14 cellular contexts compared by ENCODE assay signal in genomic region chr6:109478222-109478805, GRCh38. TPM values are rescaled to one million over a fixed set of nuclear protein-coding genes. Genes with fewer than 3 reads are reported as not detected.
DNase-seq lines count a peak whose midpoint lies in the region; ATAC-seq, FAIRE-seq and TF ChIP-seq lines count a peak whose summit lies in the region.
"Had no signal": no experiment of that assay in that cellular context is flagged by ENCODE, and none has a peak within 500 bp of the region (broad histone marks: within the 10 kb centered on the region; RNA-seq: fewer than 3 reads in every experiment).

No MANE protein-coding gene starts in this region.

- dilution Hi-C loops in keratinocyte (cut with MboI; ENCODE audit: extremely low pct_ligation_motif_present, low sequenced_read_pairs): no loop called here

- peaks cover 62 to 71% of the 10 kb centered on the region in 2 donors for H3K36me3 Mint-ChIP-seq in activated naive CD4-positive, alpha-beta T cell treated with anti-CD3 and anti-CD28 coated beads, Interleukin-2, amount 50 U/mL, for 72 hours

- no peak overlapping the region for H3K9ac ChIP-seq in keratinocyte (ENCODE audit: control insufficient read depth, extremely low read depth, insufficient read depth, low read length)

- peaks cover 16 to 31% of the 10 kb centered on the region in 2 experiments for H3K36me3 ChIP-seq in keratinocyte (ENCODE audit: control insufficient read depth in 2 of 2, extremely low read depth in 1 of 2, insufficient read depth in 2 of 2, low read length in 2 of 2)
- peaks cover 76% of the 10 kb centered on the region for H3K36me3 ChIP-seq in MG63

- H4K20me1 ChIP-seq in keratinocyte (ENCODE audit: control insufficient read depth, extremely low read depth, insufficient read depth, low read length): peaks cover 3% of the 10 kb centered on the region

- ATAC-seq in activated naive CD4-positive, alpha-beta T cell treated with anti-CD3 and anti-CD28 coated beads, Interleukin-2, amount 50 U/mL, for 72 hours: no peak
- no peak for ATAC-seq in GM18907 (IDR thresholded peaks at IDR 0.05; ENCODE audit: unreplicated experiment)
- ATAC-seq: gastrocnemius medialis had no signal

- peaks cover 3% of the 10 kb centered on the region for H3K9me1 ChIP-seq in keratinocyte (ENCODE audit: control insufficient read depth, extremely low read depth, insufficient read depth, low read length)

- no peaks in the 10 kb centered on the region for H3K9me3 Mint-ChIP-seq in activated naive CD4-positive, alpha-beta T cell treated with anti-CD3 and anti-CD28 coated beads, Interleukin-2, amount 50 U/mL, for 72 hours

- H2AFZ ChIP-seq in keratinocyte (ENCODE audit: control insufficient read depth, low read length): no peak overlapping the region

- H3K27ac ChIP-seq in keratinocyte (ENCODE audit: control insufficient read depth, insufficient read depth, low read length): no peak overlapping the region
- H3K27ac ChIP-seq: gastrocnemius medialis, transverse colon had no signal

- H3K27ac Mint-ChIP-seq in activated naive CD4-positive, alpha-beta T cell treated with anti-CD3 and anti-CD28 coated beads, Interleukin-2, amount 50 U/mL, for 72 hours: peak overlapping the region; percentile 67 to 83

- H3K4me3 ChIP-seq in GM12864 (ENCODE audit: low read depth, low read length) (peak overlapping the region; percentile 21; the same call in 1 of the 2 replicates), keratinocyte (ENCODE audit: control insufficient read depth in 2 of 3, extremely low read depth in 1 of 3, insufficient read depth in 2 of 3, low read depth in 1 of 3, low read length in 3 of 3) (no peak overlapping the region), MG63 (no peak overlapping the region)
- H3K4me3 ChIP-seq: gastrocnemius medialis had no signal

- peaks cover 26% of the 10 kb centered on the region for H3K4me1 ChIP-seq in keratinocyte (ENCODE audit: control insufficient read depth, extremely low read depth, insufficient read depth, low read length)

- no peaks in the 10 kb centered on the region for H3K27me3 ChIP-seq in keratinocyte (ENCODE audit: control insufficient read depth, extremely low read depth, insufficient read depth, low read length)
- H3K27me3 ChIP-seq in MG63: no peaks in the 10 kb centered on the region
- H3K27me3 ChIP-seq: gastrocnemius medialis, transverse colon had no signal

- TF ChIP-seq CTCF in AG09319 (IDR thresholded peaks at IDR 0.05; ENCODE audit: low read depth, low read length) (no peak), GM12864 (IDR thresholded peaks at IDR 0.05; ENCODE audit: low read depth, low read length, missing control alignments) (no peak), keratinocyte (optimal IDR thresholded peaks at IDR 0.05 in 1 of 3, IDR thresholded peaks at IDR 0.05 in 1 of 3, conservative IDR thresholded peaks at IDR 0.05 in 1 of 3; ENCODE audit: extremely low read depth in 1 of 3, insufficient read depth in 2 of 3, low read length in 3 of 3) (no peak)

- H3K9me3 ChIP-seq in keratinocyte (ENCODE audit: control insufficient read depth, low read depth, low read length) (no peaks in the 10 kb centered on the region), MG63 (no peaks in the 10 kb centered on the region)
- H3K9me3 ChIP-seq: gastrocnemius medialis, transverse colon had no signal

- FAIRE-seq in keratinocyte (lab: Jason Lieb, UNC): no peak
- FAIRE-seq: TTC549 had no signal

- peak overlapping the region; percentile 10 for H3K4me2 ChIP-seq in keratinocyte (ENCODE audit: control insufficient read depth, extremely low read depth, insufficient read depth, low read depth, low read length)

- peaks cover 53% of the 10 kb centered on the region for H3K79me2 ChIP-seq in keratinocyte (ENCODE audit: control insufficient read depth, insufficient read depth, low read length)

- DNase-seq in AG09319 (ENCODE audit: extremely low read depth, low read depth) (peak; percentile 44), GM12864 (ENCODE audit: low read depth) (no peak), keratinocyte (ENCODE audit: low read depth, low spot score) (no peak), MG63 (no peak), DMS153 (lab: John Stamatoyannopoulos, UW) (no peak), SKM-1 treated with dmso at 0.1 percent for 144 hours (lab: John Stamatoyannopoulos, UW; ENCODE audit: unreplicated experiment) (no peak)
- DNase-seq in activated naive CD4-positive, alpha-beta T cell treated with anti-CD3 and anti-CD28 coated beads, Interleukin-2, amount 50 U/mL, for 72 hours (ENCODE audit: low spot score in 2 of 2): no peak
- DNase-seq: gastrocnemius medialis; KBM-7; NCI-H526; stimulated activated CD4-positive, alpha-beta T cell treated with anti-CD3 and anti-CD28 coated beads, Interleukin-2, amount 100 ng/mL, for 48 hours; transverse colon had no signal

RNA-seq across cellular contexts. Expression of gene ZBTB24, which starts 4.7 kb away (rescaled TPM):
- total RNA-seq in activated naive CD4-positive, alpha-beta T cell treated with anti-CD3 and anti-CD28 coated beads, Interleukin-2, amount 50 U/mL, for 72 hours: 10 to 100 TPM; 10.8 to 11.5 TPM
- 3.0 to 5.1 TPM (median 4.6 TPM) in 3 replicates for polyA plus RNA-seq in keratinocyte
- 2.9 TPM for polyA plus RNA-seq in keratinocyte (2011; ENCODE audit: low read depth)
- 2.2 and 3.6 TPM in 2 replicates for polyA plus RNA-seq in keratinocyte (2011; cell fraction: cytosol; rRNA removed)
- 4.8 and 5.5 TPM in 2 replicates for polyA plus RNA-seq in keratinocyte (2011; cell fraction: nucleus; rRNA removed)
- polyA plus RNA-seq in keratinocyte (2012; ENCODE audit: low replicate concordance): 2.1 and 5.5 TPM in 2 replicates
- polyA minus RNA-seq in keratinocyte: 3.9 to 6.4 TPM (median 6.2 TPM) in 3 replicates
- polyA minus RNA-seq in keratinocyte (2011; cell fraction: cytosol; rRNA and poly(A)+ RNA removed): 3.6 TPM
- polyA minus RNA-seq in keratinocyte (2011; cell fraction: nucleus; rRNA and poly(A)+ RNA removed): 3.5 and 6.9 TPM in 2 replicates
- total RNA-seq in MG63 (2014; rRNA removed; shearing (Covaris generic); ENCODE audit: low replicate concordance): 6.0 and 9.8 TPM in 2 replicates

RNA-seq across cellular contexts. Expression of gene MICAL1, which starts 22.7 kb away (rescaled TPM):
- 10 to 100 TPM; 32.9 to 45.7 TPM for total RNA-seq in activated naive CD4-positive, alpha-beta T cell treated with anti-CD3 and anti-CD28 coated beads, Interleukin-2, amount 50 U/mL, for 72 hours
- polyA plus RNA-seq in keratinocyte: 25.6 to 37.6 TPM (median 29.8 TPM) in 3 replicates
- polyA plus RNA-seq in keratinocyte (2011; ENCODE audit: low read depth): 7.4 TPM
- polyA plus RNA-seq in keratinocyte (2011; cell fraction: cytosol; rRNA removed): 11.6 and 19.6 TPM in 2 replicates
- 145 and 157 TPM in 2 replicates for polyA plus RNA-seq in keratinocyte (2011; cell fraction: nucleus; rRNA removed)
- polyA plus RNA-seq in keratinocyte (2012; ENCODE audit: low replicate concordance): 11.8 and 32.3 TPM in 2 replicates
- 31.3 to 44.9 TPM (median 33.0 TPM) in 3 replicates for polyA minus RNA-seq in keratinocyte
- polyA minus RNA-seq in keratinocyte (2011; cell fraction: cytosol; rRNA and poly(A)+ RNA removed): 42.6 TPM
- 39.6 and 50.9 TPM in 2 replicates for polyA minus RNA-seq in keratinocyte (2011; cell fraction: nucleus; rRNA and poly(A)+ RNA removed)
- 11.1 and 21.2 TPM in 2 replicates for total RNA-seq in MG63 (2014; rRNA removed; shearing (Covaris generic); ENCODE audit: low replicate concordance)

RNA-seq across cellular contexts. Expression of gene SMPD2, which starts 37.8 kb away (rescaled TPM):
- total RNA-seq in activated naive CD4-positive, alpha-beta T cell treated with anti-CD3 and anti-CD28 coated beads, Interleukin-2, amount 50 U/mL, for 72 hours: 1 to 10 TPM; 7.6 to 9.8 TPM
- 11.7 to 15.8 TPM (median 13.2 TPM) in 3 replicates for polyA plus RNA-seq in keratinocyte
- 13.0 TPM for polyA plus RNA-seq in keratinocyte (2011; ENCODE audit: low read depth)
- polyA plus RNA-seq in keratinocyte (2011; cell fraction: cytosol; rRNA removed): 10.9 and 11.2 TPM in 2 replicates
- polyA plus RNA-seq in keratinocyte (2011; cell fraction: nucleus; rRNA removed): 17.6 and 18.8 TPM in 2 replicates
- 9.6 and 13.6 TPM in 2 replicates for polyA plus RNA-seq in keratinocyte (2012; ENCODE audit: low replicate concordance)
- 16.5 to 24.3 TPM (median 18.4 TPM) in 3 replicates for polyA minus RNA-seq in keratinocyte
- 8.6 TPM for polyA minus RNA-seq in keratinocyte (2011; cell fraction: cytosol; rRNA and poly(A)+ RNA removed)
- polyA minus RNA-seq in keratinocyte (2011; cell fraction: nucleus; rRNA and poly(A)+ RNA removed): 5.7 and 8.3 TPM in 2 replicates
- total RNA-seq in MG63 (2014; rRNA removed; shearing (Covaris generic); ENCODE audit: low replicate concordance): 9.3 and 13.4 TPM in 2 replicates

RNA-seq across cellular contexts. Expression of gene PPIL6, which starts 37.9 kb away (rescaled TPM):
- total RNA-seq in activated naive CD4-positive, alpha-beta T cell treated with anti-CD3 and anti-CD28 coated beads, Interleukin-2, amount 50 U/mL, for 72 hours: not detected
- polyA plus RNA-seq in keratinocyte: 0.82 to 1.4 TPM (median 1.3 TPM) in 3 replicates
- 2.0 TPM for polyA plus RNA-seq in keratinocyte (2011; ENCODE audit: low read depth)
- 1.1 and 1.8 TPM in 2 replicates for polyA plus RNA-seq in keratinocyte (2011; cell fraction: cytosol; rRNA removed)
- 0.90 and 1.0 TPM in 2 replicates for polyA plus RNA-seq in keratinocyte (2011; cell fraction: nucleus; rRNA removed)
- 0.48 and 1.7 TPM in 2 replicates for polyA plus RNA-seq in keratinocyte (2012; ENCODE audit: low replicate concordance)
- 0.23 to 0.29 TPM in 2 of 3 replicates, not detected in the other for polyA minus RNA-seq in keratinocyte
- polyA minus RNA-seq in keratinocyte (2011; cell fraction: cytosol; rRNA and poly(A)+ RNA removed): not detected
- polyA minus RNA-seq in keratinocyte (2011; cell fraction: nucleus; rRNA and poly(A)+ RNA removed): 1.4 TPM in 1 of 2 replicates, not detected in the other
- 8.8 TPM in 1 of 2 replicates, not detected in the other for total RNA-seq in MG63 (2014; rRNA removed; shearing (Covaris generic); ENCODE audit: low replicate concordance)
